ENCODE assay signal across 8 cellular contexts in the genomic region with DNA sequence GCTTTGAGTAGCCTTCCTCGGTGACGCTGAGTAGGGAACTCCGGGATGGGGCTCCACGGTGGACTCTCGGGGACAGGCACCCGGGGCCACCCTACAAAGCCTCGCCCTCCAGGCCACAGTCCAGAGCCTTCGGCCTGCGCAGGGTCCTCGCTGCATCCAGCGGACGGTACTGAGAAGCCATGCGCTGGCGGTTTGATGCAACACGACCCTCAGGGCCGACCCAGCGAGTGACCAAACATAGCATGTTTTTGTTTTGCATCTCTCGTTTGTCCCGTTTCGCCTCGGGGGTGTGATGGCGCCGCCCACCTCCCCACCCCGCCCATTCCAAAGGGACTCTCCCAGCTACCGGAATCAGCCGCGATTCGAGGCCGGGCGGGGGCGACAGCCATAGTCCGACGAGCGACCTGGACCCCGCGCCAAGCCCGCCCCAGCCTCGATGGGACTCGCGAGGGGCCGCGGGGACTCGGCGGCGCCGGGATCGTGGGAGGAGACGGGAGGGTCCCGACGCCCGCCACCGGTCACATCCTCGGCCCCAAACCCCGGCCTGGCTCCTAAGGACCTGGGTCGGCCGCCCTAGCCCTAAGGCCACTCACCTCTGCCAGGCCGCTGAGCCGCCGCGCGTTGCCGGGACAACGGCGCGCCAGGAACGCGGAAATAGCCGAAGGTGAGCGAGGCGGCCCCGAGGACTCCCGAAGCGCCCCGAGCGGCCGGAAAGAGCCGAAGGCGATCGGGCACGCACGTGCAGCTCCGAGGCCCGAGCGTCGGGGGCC. TPM values are rescaled to one million over a fixed set of nuclear protein-coding genes. Genes with fewer than 3 reads are reported as not detected.
DNase-seq lines count a peak whose midpoint lies in the region; ATAC-seq and TF ChIP-seq lines count a peak whose summit lies in the region.

No MANE protein-coding gene starts in this region.

- CTCF ChIA-PET in CD8-positive, alpha-beta T cell (lab: Charles Lee): no interaction called here

- no peaks in the 10 kb centered on the region for H3K36me3 ChIP-seq in CD8-positive, alpha-beta T cell (ENCODE audit: insufficient read depth, low read length)
- H3K36me3 ChIP-seq in SJCRH30: no peaks in the 10 kb centered on the region; the same call in 1 of the 2 replicates

- peak; percentile 85 to 94 (median 89) for DNase-seq in CD8-positive, alpha-beta T cell
- DNase-seq in LNCaP clone FGC (ENCODE audit: low read depth) (peak; percentile 67), SJCRH30 (peak; percentile 83 to 89), activated gamma-delta T cell treated with Interleukin-2 at 50 U/mL for 16 hours (peak; percentile 89), fibroblast of villous mesenchyme (ENCODE audit: low read depth) (peak; percentile 84), nephron progenitor cell (peak; percentile 97)
- peak; percentile 84 for DNase-seq in stimulated activated naive CD4-positive, alpha-beta T cell treated with Interleukin-2 at 50 U/mL for 16 hours (lab: John Stamatoyannopoulos, UW)

- peak overlapping the region; percentile 83 for H3K4me3 ChIP-seq in CD8-positive, alpha-beta T cell (ENCODE audit: low read depth, low read length)
- H3K4me3 ChIP-seq in LNCaP clone FGC (ENCODE audit: low read depth, low read length) (peak overlapping the region; percentile 74), SJCRH30 (peak overlapping the region; percentile 87), fibroblast of villous mesenchyme (ENCODE audit: low read depth, low read length) (peak overlapping the region; percentile 74)

- H3K27ac ChIP-seq in CD8-positive, alpha-beta T cell (ENCODE audit: low read depth, low read length): peak overlapping the region; percentile 48
- H3K27ac ChIP-seq in SJCRH30: peak overlapping the region; percentile 55

- peaks cover 4% of the 10 kb centered on the region for H3K27me3 ChIP-seq in CD8-positive, alpha-beta T cell (ENCODE audit: insufficient read depth, low read length)
- H3K27me3 ChIP-seq in SJCRH30: no peaks in the 10 kb centered on the region

- H3K4me1 ChIP-seq in CD8-positive, alpha-beta T cell (ENCODE audit: insufficient read depth, low read length): peaks cover 32% of the 10 kb centered on the region
- H3K4me1 ChIP-seq in SJCRH30: peaks cover 3% of the 10 kb centered on the region; the same call in 1 of the 2 replicates

- intact Hi-C loops in CD8-positive, alpha-beta T cell (cut with DNase I, micrococcal nuclease): loop anchor here in 1 of 2 experiments (1.0 to 10.0 kb wide), 6 partner anchors 73 to 1542 kb away; a partner anchor contains a TSS

- peaks cover 4% of the 10 kb centered on the region for H3K27me3 Mint-ChIP-seq in CD8-positive, alpha-beta T cell (ENCODE audit: low read depth)
- H3K27me3 Mint-ChIP-seq in nephron progenitor cell (ENCODE audit: low read depth, poor library complexity): peaks cover 13% of the 10 kb centered on the region

- H3K9me3 ChIP-seq in CD8-positive, alpha-beta T cell (ENCODE audit: low read length): no peaks in the 10 kb centered on the region
- H3K9me3 ChIP-seq in SJCRH30 (replicated peaks): no peaks in the 10 kb centered on the region

- peak overlapping the region; percentile 49 for H3K27ac Mint-ChIP-seq in CD8-positive, alpha-beta T cell
- H3K27ac Mint-ChIP-seq in nephron progenitor cell: peak overlapping the region; percentile 67

- peak overlapping the region; percentile 83 for H3K4me3 Mint-ChIP-seq in CD8-positive, alpha-beta T cell
- H3K4me3 Mint-ChIP-seq in nephron progenitor cell: peak overlapping the region; percentile 83

- peaks cover 23% of the 10 kb centered on the region for H3K4me1 Mint-ChIP-seq in CD8-positive, alpha-beta T cell (ENCODE audit: low read depth)
- H3K4me1 Mint-ChIP-seq in nephron progenitor cell: peaks cover 39% of the 10 kb centered on the region

- peak; percentile 56 for ATAC-seq in CD8-positive, alpha-beta T cell
- peak; percentile 43 for ATAC-seq in GM21526 (IDR thresholded peaks at IDR 0.05; ENCODE audit: low FRiP score, unreplicated experiment)

- no peak for TF ChIP-seq CTCF in CD8-positive, alpha-beta T cell (IDR thresholded peaks at IDR 0.05)
- peak; percentile 9; the same call in 1 of the 2 replicates for TF ChIP-seq CTCF in LNCaP clone FGC (IDR thresholded peaks at IDR 0.05; ENCODE audit: control insufficient read depth, extremely low read depth, insufficient read depth)
- TF ChIP-seq CTCF in fibroblast of villous mesenchyme (IDR thresholded peaks at IDR 0.05; ENCODE audit: insufficient read depth, low read depth, low read length): no peak
- TF ChIP-seq CTCF in nephron progenitor cell (IDR thresholded peaks at IDR 0.05): no peak

- POLR2A ChIA-PET in CD8-positive, alpha-beta T cell (lab: Charles Lee): interaction anchor here (0.7 to 1.4 kb wide), 7 partner anchors 15 to 161 kb away, joined by 3 to 5 read pairs (median 3); a partner anchor contains a TSS

- peaks cover 10% of the 10 kb centered on the region for H3K36me3 Mint-ChIP-seq in CD8-positive, alpha-beta T cell
- H3K36me3 Mint-ChIP-seq in nephron progenitor cell (ENCODE audit: low read depth): peaks cover 17% of the 10 kb centered on the region

- peaks cover 2% of the 10 kb centered on the region for H3K9me3 Mint-ChIP-seq in CD8-positive, alpha-beta T cell
- H3K9me3 Mint-ChIP-seq in nephron progenitor cell: peaks cover 4% of the 10 kb centered on the region

RNA-seq across cellular contexts. Expression of a gene that starts 1.6 kb away (rescaled TPM):
- 1 to 10 TPM; 5.6 to 7.5 TPM for total RNA-seq in CD8-positive, alpha-beta T cell
- total RNA-seq in SJCRH30 (2014; rRNA removed; shearing (Covaris generic)): 4.4 and 6.5 TPM in 2 replicates
- 19.6 and 24.6 TPM in 2 replicates for total RNA-seq in fibroblast of villous mesenchyme

RNA-seq across cellular contexts. Expression of a gene that starts 1.9 kb away (rescaled TPM):
- total RNA-seq in CD8-positive, alpha-beta T cell: 10 to 100 TPM; 13.7 to 15.4 TPM
- total RNA-seq in SJCRH30 (2014; rRNA removed; shearing (Covaris generic)): 9.5 and 12.6 TPM in 2 replicates
- total RNA-seq in fibroblast of villous mesenchyme: 10.3 and 10.4 TPM in 2 replicates

Comparison
In these comparisons a context has a peak if more than half of its experiments do, and no peak if none do; other contexts are left out.
1. Peak in every context shown above with its lines: DNase-seq, ATAC-seq, H3K4me3 ChIP-seq and H3K27ac ChIP-seq.